9 cellular contexts compared by ENCODE assay signal in the genomic region with DNA sequence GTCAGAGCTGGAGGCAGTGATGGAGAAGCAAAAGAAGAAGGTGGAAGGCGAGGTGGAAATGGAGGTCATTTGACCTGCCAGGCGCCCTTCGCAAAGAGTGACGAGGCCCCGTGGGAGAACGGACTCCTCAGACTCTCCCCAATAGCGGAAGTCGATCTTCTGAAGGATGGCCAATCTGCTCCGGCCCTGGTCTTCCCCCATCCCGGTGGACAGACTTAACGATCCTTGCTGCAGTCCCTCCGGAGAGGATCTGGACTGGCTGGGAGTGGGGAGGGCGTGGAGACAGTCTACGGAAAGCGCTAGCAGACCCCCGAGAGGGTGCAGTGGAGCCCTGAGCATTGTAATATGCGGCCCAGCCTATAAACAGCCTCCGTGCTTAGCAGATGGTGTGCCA. TPM values are rescaled to one million over a fixed set of nuclear protein-coding genes. Genes with fewer than 3 reads are reported as not detected.
DNase-seq lines count a peak whose midpoint lies in the region; ATAC-seq, FAIRE-seq and TF ChIP-seq lines count a peak whose summit lies in the region.
"Had no signal": no experiment of that assay in that cellular context is flagged by ENCODE, and none has a peak within 500 bp of the region (broad histone marks: within the 10 kb centered on the region; RNA-seq: fewer than 3 reads in every experiment).

No MANE protein-coding gene starts in this region.

- dilution Hi-C loops in endothelial cell of umbilical vein (cut with MboI; ENCODE audit: extremely low pct_ligation_motif_present, low sequenced_read_pairs) = no loop called here

- peak overlapping the region; percentile 64 for H3K9ac ChIP-seq in endothelial cell of umbilical vein (replicated peaks; ENCODE audit: extremely low read depth, insufficient read depth, low read length)

- H3K79me2 ChIP-seq in endothelial cell of umbilical vein (ENCODE audit: control insufficient read depth, insufficient read depth, low read length) = peaks cover 5% of the 10 kb centered on the region

- peak overlapping the region; percentile 67 for H3K27ac ChIP-seq in endothelial cell of umbilical vein (ENCODE audit: insufficient read depth, low read depth, low read length)
- no peak overlapping the region for H3K27ac ChIP-seq in muscle layer of duodenum (ENCODE audit: low read length)

- H4K20me1 ChIP-seq in endothelial cell of umbilical vein (replicated peaks; ENCODE audit: control insufficient read depth, extremely low read depth, insufficient read depth, low read length) = no peaks in the 10 kb centered on the region

- no peaks in the 10 kb centered on the region for H3K9me1 ChIP-seq in endothelial cell of umbilical vein (replicated peaks; ENCODE audit: control insufficient read depth, extremely low read depth, insufficient read depth, low read length)

- no peaks in the 10 kb centered on the region for H3K9me3 Mint-ChIP-seq in stimulated activated naive CD8-positive, alpha-beta T cell treated with anti-CD3 and anti-CD28 coated beads, Interleukin-15, Interleukin-2, amounts not matched to agents 100 ng/mL and 50 ng/mL, for 24 hours

- BruUV-seq in endothelial cell of umbilical vein (replicated peaks; lab: Mats Ljungman, UMichigan) = TSS peak; percentile 71

- peak overlapping the region; percentile 56 for H3K4me3 Mint-ChIP-seq in stimulated activated naive CD8-positive, alpha-beta T cell treated with anti-CD3 and anti-CD28 coated beads, Interleukin-15, Interleukin-2, amounts not matched to agents 100 ng/mL and 50 ng/mL, for 24 hours

- no peak for TF ChIP-seq CTCF in endothelial cell of umbilical vein (IDR thresholded peaks at IDR 0.05; ENCODE audit: extremely low read depth in 1 of 2, insufficient read depth in 1 of 2, low read depth in 1 of 2, low read length in 2 of 2)
- TF ChIP-seq CTCF in GM20000 (IDR thresholded peaks at IDR 0.05; ENCODE audit: extremely low read depth, missing control alignments) = no peak

- CTCF ChIA-PET in endothelial cell of umbilical vein (lab: Charles Lee) = interaction anchor here (0.8 to 3.7 kb wide), 14 partner anchors 9 to 417 kb away, joined by 3 to 51 read pairs (median 6); a partner anchor contains a TSS

- peaks cover 58% of the 10 kb centered on the region for H3K27me3 Mint-ChIP-seq in stimulated activated naive CD8-positive, alpha-beta T cell treated with anti-CD3 and anti-CD28 coated beads, Interleukin-15, Interleukin-2, amounts not matched to agents 100 ng/mL and 50 ng/mL, for 24 hours

- POLR2A ChIA-PET in endothelial cell of umbilical vein (lab: Charles Lee) = interaction anchor here (0.7 to 1.6 kb wide), 2 partner anchors 28 to 320 kb away, joined by 4 to 5 read pairs; a partner anchor contains a TSS

- H2AFZ ChIP-seq in endothelial cell of umbilical vein (ENCODE audit: low read depth, low read length) = peak overlapping the region; percentile 67

- intact Hi-C loops in endothelial cell of umbilical vein (cut with micrococcal nuclease) = loop anchor here (1.0 to 5.0 kb wide), 5 partner anchors 30 to 555 kb away; a partner anchor contains a TSS

- ATAC-seq in stimulated activated naive CD8-positive, alpha-beta T cell treated with anti-CD3 and anti-CD28 coated beads, Interleukin-15, Interleukin-2, amounts not matched to agents 100 U/mL and 50 U/mL, for 24 hours = no peak
- ATAC-seq in GM21723 (IDR thresholded peaks at IDR 0.05; ENCODE audit: unreplicated experiment) = no peak
- ATAC-seq: Panc1 had no signal

- no peak for DNase-seq in stimulated activated naive CD8-positive, alpha-beta T cell treated with anti-CD3 and anti-CD28 coated beads, Interleukin-15, Interleukin-2, amounts not matched to agents 100 U/mL and 50 U/mL, for 24 hours
- DNase-seq in endothelial cell of umbilical vein (ENCODE audit: low read depth, low spot score) (no peak), erythroblast (lab: John Stamatoyannopoulos, UW) (no peak), GM20000 (ENCODE audit: low spot score) (no peak), cerebellar cortex (ENCODE audit: low spot score) (no peak)

- peak; percentile 18 for TF ChIP-seq POLR2A in endothelial cell of umbilical vein (IDR thresholded peaks at IDR 0.05; ENCODE audit: low read depth, low read length)
- no peak for TF ChIP-seq POLR2A in erythroblast (IDR thresholded peaks at IDR 0.05; ENCODE audit: low read length)

- H3K4me1 Mint-ChIP-seq in stimulated activated naive CD8-positive, alpha-beta T cell treated with anti-CD3 and anti-CD28 coated beads, Interleukin-15, Interleukin-2, amounts not matched to agents 100 ng/mL and 50 ng/mL, for 24 hours (ENCODE audit: low read depth) = peaks cover 28% of the 10 kb centered on the region

- peaks cover 23% of the 10 kb centered on the region for H3K36me3 Mint-ChIP-seq in stimulated activated naive CD8-positive, alpha-beta T cell treated with anti-CD3 and anti-CD28 coated beads, Interleukin-15, Interleukin-2, amounts not matched to agents 100 ng/mL and 50 ng/mL, for 24 hours (ENCODE audit: low read depth)

- H3K36me3 ChIP-seq in endothelial cell of umbilical vein (ENCODE audit: control insufficient read depth in 2 of 2, extremely low read depth in 1 of 2, insufficient read depth in 2 of 2, low read length in 2 of 2) = peaks cover 2 to 14% of the 10 kb centered on the region in 2 experiments
- peaks cover 9 to 22% of the 10 kb centered on the region in 2 donors for H3K36me3 ChIP-seq in muscle layer of duodenum (ENCODE audit: control insufficient read depth in 1 of 2, insufficient read depth in 2 of 2, low read length in 2 of 2)

- no peak overlapping the region for H3K27ac Mint-ChIP-seq in stimulated activated naive CD8-positive, alpha-beta T cell treated with anti-CD3 and anti-CD28 coated beads, Interleukin-15, Interleukin-2, amounts not matched to agents 100 ng/mL and 50 ng/mL, for 24 hours

- peak overlapping the region; percentile 31 to 77 (median 55) for H3K4me3 ChIP-seq in endothelial cell of umbilical vein (replicated peaks in 1 of 3; ENCODE audit: insufficient read depth in 1 of 3, low read depth in 1 of 3, low read length in 3 of 3)
- H3K4me3 ChIP-seq in muscle layer of duodenum (ENCODE audit: low read depth in 1 of 2, low read length in 2 of 2) = peak overlapping the region; percentile 49 to 62

- H3K4me2 ChIP-seq in endothelial cell of umbilical vein (ENCODE audit: insufficient read depth, low read length) = peak overlapping the region; percentile 75

- peaks cover 18% of the 10 kb centered on the region for H3K4me1 ChIP-seq in endothelial cell of umbilical vein (ENCODE audit: control insufficient read depth, extremely low read depth, insufficient read depth, low read length)
- H3K4me1 ChIP-seq in muscle layer of duodenum (ENCODE audit: control insufficient read depth in 1 of 2, insufficient read depth in 2 of 2, low read length in 2 of 2) = peaks cover 0 to 33% of the 10 kb centered on the region in 2 donors

- H3K27me3 ChIP-seq in endothelial cell of umbilical vein (ENCODE audit: control insufficient read depth in 2 of 2, insufficient read depth in 2 of 2, low read length in 2 of 2) (peaks cover 0 to 3% of the 10 kb centered on the region in 2 experiments), muscle layer of duodenum (ENCODE audit: low read depth, low read length) (peaks cover 28% of the 10 kb centered on the region)

- no peak for FAIRE-seq in endothelial cell of umbilical vein (lab: Jason Lieb, UNC)

- H3K9me3 ChIP-seq in endothelial cell of umbilical vein (replicated peaks; ENCODE audit: control insufficient read depth, insufficient read depth, low read length) (no peaks in the 10 kb centered on the region), muscle layer of duodenum (ENCODE audit: control insufficient read depth in 1 of 2, low read length in 2 of 2) (no peaks in the 10 kb centered on the region)

TF ChIP-seq in endothelial cell of umbilical vein, 7 proteins besides CTCF, POLR2A, EP300 and RAD21:
- TF ChIP-seq FOS (IDR thresholded peaks at IDR 0.05; ENCODE audit: borderline replicate concordance, insufficient read depth, low read length) = no peak

RNA-seq across cellular contexts. Expression of a gene that starts 11.9 kb away (rescaled TPM):
- 18.1 and 28.9 TPM in 2 replicates for total RNA-seq in endothelial cell of umbilical vein
- polyA plus RNA-seq in endothelial cell of umbilical vein = 13.8 and 15.9 TPM in 2 replicates
- polyA plus RNA-seq in endothelial cell of umbilical vein (2011; cell fraction: cytosol; rRNA removed) = 28.5 and 33.7 TPM in 2 replicates
- polyA plus RNA-seq in endothelial cell of umbilical vein (2011; cell fraction: nucleus; rRNA removed) = 14.0 and 17.1 TPM in 2 replicates
- polyA plus RNA-seq in endothelial cell of umbilical vein (2012) = 20.8 and 24.7 TPM in 2 replicates
- polyA minus RNA-seq in endothelial cell of umbilical vein = 3.9 and 5.5 TPM in 2 replicates
- polyA minus RNA-seq in endothelial cell of umbilical vein (2011; cell fraction: cytosol; rRNA and poly(A)+ RNA removed) = 4.0 TPM
- polyA minus RNA-seq in endothelial cell of umbilical vein (2011; cell fraction: nucleus; rRNA and poly(A)+ RNA removed) = 0.72 and 1.7 TPM in 2 replicates

RNA-seq across cellular contexts. Expression of a gene that starts 24.6 kb away (rescaled TPM):
- 14.0 and 19.6 TPM in 2 replicates for total RNA-seq in endothelial cell of umbilical vein
- polyA plus RNA-seq in endothelial cell of umbilical vein = 8.7 and 9.5 TPM in 2 replicates
- polyA plus RNA-seq in endothelial cell of umbilical vein (2011; cell fraction: cytosol; rRNA removed) = 6.0 and 6.5 TPM in 2 replicates
- polyA plus RNA-seq in endothelial cell of umbilical vein (2011; cell fraction: nucleus; rRNA removed) = 10.5 and 13.6 TPM in 2 replicates
- polyA plus RNA-seq in endothelial cell of umbilical vein (2012) = 16.0 and 18.7 TPM in 2 replicates
- 8.3 and 11.4 TPM in 2 replicates for polyA minus RNA-seq in endothelial cell of umbilical vein
- polyA minus RNA-seq in endothelial cell of umbilical vein (2011; cell fraction: cytosol; rRNA and poly(A)+ RNA removed) = 18.4 TPM
- 6.1 and 10.9 TPM in 2 replicates for polyA minus RNA-seq in endothelial cell of umbilical vein (2011; cell fraction: nucleus; rRNA and poly(A)+ RNA removed)

RNA-seq across cellular contexts. Expression of a gene that starts 29.9 kb away (rescaled TPM):
- total RNA-seq in endothelial cell of umbilical vein = 137 and 149 TPM in 2 replicates
- 69.5 and 86.4 TPM in 2 replicates for polyA plus RNA-seq in endothelial cell of umbilical vein
- polyA plus RNA-seq in endothelial cell of umbilical vein (2011; cell fraction: cytosol; rRNA removed) = 25.7 and 48.4 TPM in 2 replicates
- 435 and 453 TPM in 2 replicates for polyA plus RNA-seq in endothelial cell of umbilical vein (2011; cell fraction: nucleus; rRNA removed)
- polyA plus RNA-seq in endothelial cell of umbilical vein (2012) = 78.4 and 97.9 TPM in 2 replicates
- polyA minus RNA-seq in endothelial cell of umbilical vein = 30.1 and 37.1 TPM in 2 replicates
- polyA minus RNA-seq in endothelial cell of umbilical vein (2011; cell fraction: cytosol; rRNA and poly(A)+ RNA removed) = 17.8 TPM
- polyA minus RNA-seq in endothelial cell of umbilical vein (2011; cell fraction: nucleus; rRNA and poly(A)+ RNA removed) = 60.6 and 103 TPM in 2 replicates

RNA-seq across cellular contexts. Expression of a gene that starts 49.5 kb away (rescaled TPM):
- total RNA-seq in endothelial cell of umbilical vein = 0.27 and 0.28 TPM in 2 replicates
- polyA plus RNA-seq in endothelial cell of umbilical vein = 0.11 and 0.21 TPM in 2 replicates
- 0.07 and 0.15 TPM in 2 replicates for polyA plus RNA-seq in endothelial cell of umbilical vein (2011; cell fraction: cytosol; rRNA removed)
- polyA plus RNA-seq in endothelial cell of umbilical vein (2011; cell fraction: nucleus; rRNA removed) = 0.29 and 0.54 TPM in 2 replicates
- polyA plus RNA-seq in endothelial cell of umbilical vein (2012) = 0.33 and 0.84 TPM in 2 replicates
- polyA minus RNA-seq in endothelial cell of umbilical vein = 0.62 and 0.92 TPM in 2 replicates
- polyA minus RNA-seq in endothelial cell of umbilical vein (2011; cell fraction: cytosol; rRNA and poly(A)+ RNA removed) = not detected
- not detected in 2 replicates for polyA minus RNA-seq in endothelial cell of umbilical vein (2011; cell fraction: nucleus; rRNA and poly(A)+ RNA removed)
